ENCODE assay signal across 10 cellular contexts in the genomic region with DNA sequence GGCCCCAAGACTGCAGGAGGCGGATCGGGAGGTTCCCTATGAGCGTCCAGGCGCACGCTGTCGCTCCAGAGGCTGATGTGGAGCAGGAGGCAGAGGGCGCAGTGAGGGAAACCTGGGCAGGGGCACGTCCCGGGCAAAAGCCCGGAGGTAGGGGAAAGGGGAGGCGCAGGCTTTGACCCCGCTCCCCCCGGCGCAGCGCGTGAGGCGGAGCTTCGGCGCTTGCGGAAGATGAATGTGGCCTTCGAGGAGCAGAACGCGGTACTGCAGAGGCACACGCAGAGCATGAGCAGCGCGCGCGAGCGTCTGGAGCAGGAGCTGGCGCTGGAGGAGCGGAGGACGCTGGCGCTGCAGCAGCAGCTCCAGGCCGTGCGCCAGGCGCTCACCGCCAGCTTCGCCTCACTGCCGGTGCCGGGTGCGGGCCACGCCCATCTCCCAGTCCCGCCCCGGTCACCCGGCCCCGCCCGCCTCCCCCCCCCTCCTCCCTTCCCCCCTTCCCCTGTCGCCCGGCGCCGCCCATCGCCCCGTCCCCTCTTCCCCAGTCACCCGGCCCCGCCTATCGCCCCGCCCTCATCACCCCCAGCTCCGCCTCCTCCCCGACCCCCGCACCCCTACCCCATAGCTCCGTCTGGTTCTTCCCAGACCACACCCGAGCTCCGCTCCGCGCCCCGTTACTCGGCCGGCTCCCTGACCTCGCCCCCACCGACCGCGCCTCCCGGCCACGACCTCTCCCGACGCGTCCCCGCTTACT. TPM values are rescaled to one million over a fixed set of nuclear protein-coding genes. Genes with fewer than 3 reads are reported as not detected.
DNase-seq lines count a peak whose midpoint lies in the region; ATAC-seq and TF ChIP-seq lines count a peak whose summit lies in the region.
"Had no signal": no experiment of that assay in that cellular context is flagged by ENCODE, and none has a peak within 500 bp of the region (broad histone marks: within the 10 kb centered on the region; RNA-seq: fewer than 3 reads in every experiment).

No MANE protein-coding gene starts in this region.

- TF ChIP-seq CTCF in colonic mucosa (IDR thresholded peaks at IDR 0.05): no peak
- TF ChIP-seq CTCF in sigmoid colon (IDR thresholded peaks at IDR 0.05): no peak
- TF ChIP-seq CTCF in PC-9 (conservative IDR thresholded peaks at IDR 0.05): no peak

- H3K27ac ChIP-seq in GM23248 (no peak overlapping the region), colonic mucosa (peak overlapping the region; percentile 15), iPS-18a (ENCODE audit: low read length) (no peak overlapping the region), sigmoid colon (peak overlapping the region; percentile 69 to 82 (median 74)), PC-9 (no peak overlapping the region)

- no peak overlapping the region for H3K27ac Mint-ChIP-seq in activated naive CD4-positive, alpha-beta T cell treated with anti-CD3 and anti-CD28 coated beads, Interleukin-2, amount 10 ng/mL, durations not matched to agents 7 days and 5 days
- H3K27ac Mint-ChIP-seq: activated CD8-positive, alpha-beta T cell treated with anti-CD3 and anti-CD28 coated beads for 36 hours had no signal

- CTCF ChIA-PET in PC-9 (lab: Charles Lee): interaction anchor here (0.6 kb wide), 1 partner anchor 642 kb away, joined by 4 read pairs; no protein-coding TSS in a partner anchor
- CTCF ChIA-PET in activated naive CD4-positive, alpha-beta T cell treated with anti-CD3 and anti-CD28 coated beads, Interleukin-2, amount 10 ng/mL, durations not matched to agents 7 days and 5 days (lab: Charles Lee): no interaction called here

- no peak overlapping the region for H3K4me3 Mint-ChIP-seq in activated naive CD4-positive, alpha-beta T cell treated with anti-CD3 and anti-CD28 coated beads, Interleukin-2, amount 10 ng/mL, durations not matched to agents 7 days and 5 days
- H3K4me3 Mint-ChIP-seq: activated CD8-positive, alpha-beta T cell treated with anti-CD3 and anti-CD28 coated beads for 36 hours had no signal

- peak; percentile 90 for DNase-seq in GM23248
- peak; percentile 63 for DNase-seq in colonic mucosa
- DNase-seq in sigmoid colon: peak; percentile 91
- DNase-seq in PC-9: no peak
- no peak for DNase-seq in activated naive CD4-positive, alpha-beta T cell treated with anti-CD3 and anti-CD28 coated beads, Interleukin-2, amount 10 ng/mL, durations not matched to agents 7 days and 5 days
- DNase-seq: activated CD8-positive, alpha-beta T cell treated with anti-CD3 and anti-CD28 coated beads for 36 hours; NCI-H2029 had no signal

- peaks cover 35% of the 10 kb centered on the region for H3F3A ChIP-seq in GM23248 (ENCODE audit: insufficient read depth)
- H3F3A ChIP-seq in PC-9 (ENCODE audit: insufficient read depth, low read depth): peaks cover 11% of the 10 kb centered on the region; the same call in 1 of the 2 replicates

- no peaks in the 10 kb centered on the region for H3K36me3 ChIP-seq in GM23248 (ENCODE audit: low read depth)
- H3K36me3 ChIP-seq in colonic mucosa: no peaks in the 10 kb centered on the region
- H3K36me3 ChIP-seq in iPS-18a (ENCODE audit: control insufficient read depth, low read depth, low read length): no peaks in the 10 kb centered on the region
- H3K36me3 ChIP-seq in sigmoid colon: no peaks in the 10 kb centered on the region
- no peaks in the 10 kb centered on the region for H3K36me3 ChIP-seq in PC-9 (ENCODE audit: low read depth)

- TF ChIP-seq EP300 in sigmoid colon (IDR thresholded peaks at IDR 0.05): no peak

- BruUV-seq in PC-9 (replicated peaks; lab: Mats Ljungman, UMichigan): no TSS peak

- H3K4me1 ChIP-seq in GM23248 (ENCODE audit: insufficient read depth): peaks cover 20% of the 10 kb centered on the region
- peaks cover 10% of the 10 kb centered on the region for H3K4me1 ChIP-seq in colonic mucosa
- H3K4me1 ChIP-seq in iPS-18a (ENCODE audit: control insufficient read depth, low read depth, low read length): peaks cover 10% of the 10 kb centered on the region
- H3K4me1 ChIP-seq in sigmoid colon: peaks cover 0 to 52% (median 40%) of the 10 kb centered on the region in 4 donors
- peaks cover 5% of the 10 kb centered on the region; the same call in 1 of the 2 replicates for H3K4me1 ChIP-seq in PC-9 (replicated peaks; ENCODE audit: insufficient read depth)

- WGBS in GM23248 (ENCODE audit: low coverage in 1 of 2, low lambda C conversion rate in 2 of 2, missing lambda C conversion rate in 2 of 2), 2 experiments: 5 to 19% methylated on average over 27 to 72 of the region's 78 CpGs
- WGBS in sigmoid colon, 2 donors: 27 to 49% methylated on average over 72 to 78 of the region's 78 CpGs

- TF ChIP-seq POLR2A in sigmoid colon (IDR thresholded peaks at IDR 0.05): no peak

- H3K27me3 Mint-ChIP-seq in activated naive CD4-positive, alpha-beta T cell treated with anti-CD3 and anti-CD28 coated beads, Interleukin-2, amount 10 ng/mL, durations not matched to agents 7 days and 5 days: no peaks in the 10 kb centered on the region
- H3K27me3 Mint-ChIP-seq: activated CD8-positive, alpha-beta T cell treated with anti-CD3 and anti-CD28 coated beads for 36 hours had no signal

- ATAC-seq in GM21529 (IDR thresholded peaks at IDR 0.05; ENCODE audit: unreplicated experiment): no peak
- ATAC-seq in GM21825 (IDR thresholded peaks at IDR 0.05; ENCODE audit: unreplicated experiment): no peak
- ATAC-seq: activated CD8-positive, alpha-beta T cell treated with anti-CD3 and anti-CD28 coated beads for 36 hours had no signal

- H3K27me3 ChIP-seq in GM23248 (replicated peaks; ENCODE audit: insufficient read depth) (no peaks in the 10 kb centered on the region), colonic mucosa (no peaks in the 10 kb centered on the region), iPS-18a (ENCODE audit: control insufficient read depth, insufficient read depth, low read length) (no peaks in the 10 kb centered on the region), sigmoid colon (no peaks in the 10 kb centered on the region), PC-9 (ENCODE audit: insufficient read depth, low read depth) (no peaks in the 10 kb centered on the region)

- H3K9me3 ChIP-seq in GM23248 (ENCODE audit: low read depth): no peaks in the 10 kb centered on the region
- no peaks in the 10 kb centered on the region for H3K9me3 ChIP-seq in colonic mucosa
- no peaks in the 10 kb centered on the region for H3K9me3 ChIP-seq in iPS-18a (ENCODE audit: control insufficient read depth, low read depth, low read length)
- no peaks in the 10 kb centered on the region for H3K9me3 ChIP-seq in sigmoid colon
- no peaks in the 10 kb centered on the region for H3K9me3 ChIP-seq in PC-9 (ENCODE audit: insufficient read depth, low read depth)

- H3K9me2 ChIP-seq in GM23248 (ENCODE audit: insufficient read depth) (no peaks in the 10 kb centered on the region), PC-9 (ENCODE audit: insufficient read depth) (no peaks in the 10 kb centered on the region)

- in situ Hi-C loops in GM23248 (cut with MboI): no loop called here

- intact Hi-C loops in colonic mucosa (cut with DNase I): no loop called here
- intact Hi-C loops in sigmoid colon (cut with DNase I): loop anchor here (5.0 kb wide), 1 partner anchor 40 kb away; no protein-coding TSS in a partner anchor
- intact Hi-C loops in PC-9 (cut with micrococcal nuclease; ENCODE audit: unreplicated experiment): no loop called here

- peak overlapping the region; percentile 36 for H3K4me2 ChIP-seq in GM23248 (ENCODE audit: unreplicated experiment)
- no peak overlapping the region for H3K4me2 ChIP-seq in PC-9

- H3K4me3 ChIP-seq in GM23248: peak overlapping the region; percentile 52
- H3K4me3 ChIP-seq in colonic mucosa: peak overlapping the region; percentile 34
- peak overlapping the region; percentile 53 for H3K4me3 ChIP-seq in iPS-18a (ENCODE audit: low read length)
- peak overlapping the region; percentile 1 to 47 (median 36) for H3K4me3 ChIP-seq in sigmoid colon
- H3K4me3 ChIP-seq in PC-9: no peak overlapping the region

- H3K4me1 Mint-ChIP-seq in activated naive CD4-positive, alpha-beta T cell treated with anti-CD3 and anti-CD28 coated beads, Interleukin-2, amount 10 ng/mL, durations not matched to agents 7 days and 5 days: peaks cover 16% of the 10 kb centered on the region

- peak overlapping the region; percentile 20; the same call in 1 of the 2 replicates for H3K9ac ChIP-seq in GM23248
- H3K9ac ChIP-seq in colonic mucosa (ENCODE audit: low read depth in 2 of 2, low read length in 2 of 2): peak overlapping the region; percentile 43 to 57
- no peak overlapping the region for H3K9ac ChIP-seq in iPS-18a (ENCODE audit: low read length)

- POLR2A ChIA-PET in PC-9 (lab: Charles Lee; ENCODE audit: unreplicated experiment): no interaction called here

- H3K79me2 ChIP-seq in GM23248 (ENCODE audit: insufficient read depth) (no peaks in the 10 kb centered on the region; the same call in 1 of the 2 replicates), PC-9 (ENCODE audit: low read depth) (peaks cover 6% of the 10 kb centered on the region)

- no peaks in the 10 kb centered on the region for H3K9me3 Mint-ChIP-seq in activated naive CD4-positive, alpha-beta T cell treated with anti-CD3 and anti-CD28 coated beads, Interleukin-2, amount 10 ng/mL, durations not matched to agents 7 days and 5 days
- H3K9me3 Mint-ChIP-seq: activated CD8-positive, alpha-beta T cell treated with anti-CD3 and anti-CD28 coated beads for 36 hours had no signal

- H4K20me1 ChIP-seq in GM23248 (ENCODE audit: insufficient read depth) (no peaks in the 10 kb centered on the region), PC-9 (ENCODE audit: insufficient read depth) (peaks cover 10% of the 10 kb centered on the region)

- H3K36me3 Mint-ChIP-seq in activated naive CD4-positive, alpha-beta T cell treated with anti-CD3 and anti-CD28 coated beads, Interleukin-2, amount 10 ng/mL, durations not matched to agents 7 days and 5 days: peaks cover 13% of the 10 kb centered on the region

- H2AFZ ChIP-seq in GM23248: peak overlapping the region; percentile 32; the same call in 1 of the 2 replicates
- no peak overlapping the region for H2AFZ ChIP-seq in PC-9

RNA-seq across cellular contexts. Expression of a gene that starts 4.1 kb away (rescaled TPM):
- total RNA-seq in GM23248 (2014; rRNA removed; shearing (Covaris generic)): 105 and 112 TPM in 2 replicates
- 83.9 and 87.7 TPM in 2 replicates for polyA plus RNA-seq in GM23248 (2016; fragmentation: Nextera tagmentation; extraction: Ambion mirVana)
- 100 to 1,000 TPM in 1 of 2 donors, 10 to 100 TPM in 1; 87.9 to 118 TPM for total RNA-seq in colonic mucosa
- 100 to 1,000 TPM; 105 to 148 (median 120) TPM for total RNA-seq in sigmoid colon
- polyA plus RNA-seq in sigmoid colon: 10 to 100 TPM; 61.3 to 85.9 (median 78.2) TPM
- total RNA-seq in PC-9 (2021): 115 and 136 TPM in 2 replicates

RNA-seq across cellular contexts. Expression of a gene that starts 8.4 kb away (rescaled TPM):
- total RNA-seq in GM23248 (2014; rRNA removed; shearing (Covaris generic)): 0.13 TPM in 1 of 2 replicates, not detected in the other
- polyA plus RNA-seq in GM23248 (2016; fragmentation: Nextera tagmentation; extraction: Ambion mirVana) (0.06 TPM in 1 of 2 replicates, not detected in the other), sigmoid colon (1 to 10 TPM in 1 of 3 donors, not detected in 2; 1.0 TPM)
- total RNA-seq in colonic mucosa (1 to 10 TPM in 1 of 2 donors, under 1 TPM in 1; 0.40 to 1.1 TPM), sigmoid colon (under 1 TPM in 2 of 4 donors, not detected in 2; under 0.01 to 0.83 TPM), PC-9 (2021) (0.13 TPM in 1 of 2 replicates, not detected in the other)

RNA-seq across cellular contexts. Expression of a gene that starts 19.5 kb away (rescaled TPM):
- total RNA-seq in GM23248 (2014; rRNA removed; shearing (Covaris generic)): 67.9 and 73.9 TPM in 2 replicates
- polyA plus RNA-seq in GM23248 (2016; fragmentation: Nextera tagmentation; extraction: Ambion mirVana): 23.0 and 23.1 TPM in 2 replicates
- 10 to 100 TPM; 28.4 to 54.3 TPM for total RNA-seq in colonic mucosa
- total RNA-seq in sigmoid colon: 10 to 100 TPM; 13.7 to 36.0 (median 22.6) TPM
- polyA plus RNA-seq in sigmoid colon: 10 to 100 TPM in 1 of 3 donors, 1 to 10 TPM in 2; 2.4 to 53.5 (median 8.6) TPM
- total RNA-seq in PC-9 (2021): 62.0 and 70.0 TPM in 2 replicates

RNA-seq across cellular contexts. Expression of a gene that starts 29.8 kb away (rescaled TPM):
- 0.76 TPM in 1 of 2 replicates, not detected in the other for total RNA-seq in GM23248 (2014; rRNA removed; shearing (Covaris generic))
- polyA plus RNA-seq in GM23248 (2016; fragmentation: Nextera tagmentation; extraction: Ambion mirVana) (1.9 and 2.6 TPM in 2 replicates), sigmoid colon (1 to 10 TPM in 1 of 3 donors, under 1 TPM in 1, not detected in 1; 0.69 to 1.4 TPM)
- total RNA-seq in colonic mucosa (1 to 10 TPM; 1.5 to 1.7 TPM), sigmoid colon (1 to 10 TPM in 1 of 4 donors, under 1 TPM in 3; 0.36 to 3.6 (median 0.68) TPM), PC-9 (2021) (0.38 TPM in 1 of 2 replicates, not detected in the other)

RNA-seq across cellular contexts. Expression of a gene that starts 37.9 kb away (rescaled TPM):
- total RNA-seq in GM23248 (2014; rRNA removed; shearing (Covaris generic)): not detected in 2 replicates
- 0.33 TPM in 1 of 2 replicates, not detected in the other for polyA plus RNA-seq in GM23248 (2016; fragmentation: Nextera tagmentation; extraction: Ambion mirVana)
- total RNA-seq in colonic mucosa: 1 to 10 TPM; 1.5 to 4.7 TPM
- total RNA-seq in sigmoid colon: 1 to 10 TPM in 1 of 4 donors, not detected in 3; 1.4 TPM
- 1 to 10 TPM in 1 of 3 donors, not detected in 2; 1.5 TPM for polyA plus RNA-seq in sigmoid colon
- total RNA-seq in PC-9 (2021): 4.7 and 4.9 TPM in 2 replicates

Comparison
In these comparisons a context has a peak if more than half of its experiments do, and no peak if none do; other contexts are left out.
1. DNase-seq: peak in GM23248 (single experiment), colonic mucosa (single experiment) and sigmoid colon (single experiment); none in PC-9 (0 of 2) and activated naive CD4-positive, alpha-beta T cell treated with anti-CD3 and anti-CD28 coated beads, Interleukin-2, amount 10 ng/mL, durations not matched to agents 7 days and 5 days (single experiment).
2. H3K27ac ChIP-seq: peak in colonic mucosa (single experiment) and sigmoid colon (4 of 4); none in GM23248 (single experiment), iPS-18a (single experiment) and PC-9 (single experiment).